Comparison of ENCODE assay signal across 29 cellular contexts in genomic region chr10:4765428-4765827, GRCh38.
A peak's percentile ranks its signal among the peaks of the same experiment; 100 is the strongest.
DNase-seq lines count a peak whose midpoint lies in the region; ATAC-seq and TF ChIP-seq lines count a peak whose summit lies in the region.
"Had no signal": no experiment of that assay in that cellular context is flagged by ENCODE, and none has a peak within 500 bp of the region (broad histone marks: within the 10 kb centered on the region; RNA-seq: fewer than 3 reads in every experiment).

No MANE protein-coding gene starts in this region.

- H3K27ac ChIP-seq in left ventricle myocardium inferior (replicated peaks) = peak overlapping the region; percentile 10
- H3K27ac ChIP-seq in vagina = peak overlapping the region; percentile 2
- H3K27ac ChIP-seq: BLaER1, pancreas had no signal

- no peak for DNase-seq in left ventricle myocardium inferior
- no peak for DNase-seq in Right ventricle myocardium inferior (ENCODE audit: missing footprints)
- DNase-seq in adipocyte (ENCODE audit: low read depth) = no peak
- peak; percentile 44 for DNase-seq in fibroblast of peridontal ligament (ENCODE audit: extremely low read depth)
- DNase-seq in vagina (ENCODE audit: extremely low spot score in 2 of 2) = no peak
- DNase-seq in activated T-cell treated with anti-CD3 and anti-CD28 coated beads, Interleukin-2, amount 50 U/mL, for 1 hour = no peak
- DNase-seq: 8988T; activated CD4-positive, alpha-beta T cell treated with anti-CD3 and anti-CD28 coated beads for 36 hours; activated naive CD4-positive, alpha-beta T cell treated with anti-CD3 and anti-CD28 coated beads, Interleukin-2, amount 50 U/mL, for 16 hours; aorta; Caco-2; cerebellar nuclear complex; effector CD4-positive, alpha-beta T cell; glutamatergic neuron; H7; KG1; left cardiac atrium; mesendoderm; naive B cell; NCI-H187 treated with DMSO at 0.1 percent for 48 hours; NCI-H526 treated with DMSO at 0.1 percent for 48 hours; pancreas; right cardiac atrium; SHP77; stimulated activated CD8-positive, alpha-beta memory T cell treated with anti-CD3 and anti-CD28 coated beads, Interleukin-4, amount 100 ng/mL, for 48 hours; T-cell had no signal

- H3K4me3 ChIP-seq in left ventricle myocardium inferior (no peak overlapping the region), adipocyte (ENCODE audit: low read length) (no peak overlapping the region), vagina (no peak overlapping the region)
- H3K4me3 ChIP-seq: BLaER1, pancreas had no signal

- H3K9me3 ChIP-seq in left ventricle myocardium inferior (replicated peaks) (no peaks in the 10 kb centered on the region), adipocyte (ENCODE audit: control insufficient read depth, low read length) (no peaks in the 10 kb centered on the region), vagina (no peaks in the 10 kb centered on the region)
- H3K9me3 ChIP-seq: BLaER1, Caco-2, pancreas had no signal

- H3K27me3 ChIP-seq in left ventricle myocardium inferior (ENCODE audit: low read depth) (no peaks in the 10 kb centered on the region), adipocyte (replicated peaks; ENCODE audit: control insufficient read depth, insufficient read depth, low read length) (no peaks in the 10 kb centered on the region), vagina (no peaks in the 10 kb centered on the region)
- H3K27me3 ChIP-seq: BLaER1, pancreas had no signal

- TF ChIP-seq CTCF in left ventricle myocardium inferior (IDR thresholded peaks at IDR 0.05; ENCODE audit: borderline replicate concordance) (no peak), vagina (IDR thresholded peaks at IDR 0.05) (no peak)

- no peak for TF ChIP-seq POLR2A in vagina (IDR thresholded peaks at IDR 0.05)

- peaks cover 46% of the 10 kb centered on the region for H3K4me1 ChIP-seq in left ventricle myocardium inferior
- peaks cover 54% of the 10 kb centered on the region for H3K4me1 ChIP-seq in adipocyte (ENCODE audit: control insufficient read depth, insufficient read depth, low read length)
- peaks cover 11% of the 10 kb centered on the region for H3K4me1 ChIP-seq in vagina
- H3K4me1 ChIP-seq: Caco-2, pancreas had no signal

- no peak for ATAC-seq in Right ventricle myocardium inferior
- ATAC-seq in HG03378 (IDR thresholded peaks at IDR 0.05; ENCODE audit: unreplicated experiment) = no peak
- ATAC-seq in HG03342 (IDR thresholded peaks at IDR 0.05; ENCODE audit: unreplicated experiment) = no peak
- ATAC-seq: activated CD4-positive, alpha-beta T cell treated with anti-CD3 and anti-CD28 coated beads for 36 hours; left cardiac atrium; pancreas; right cardiac atrium; T-cell had no signal

- no peaks in the 10 kb centered on the region for H3K36me3 ChIP-seq in left ventricle myocardium inferior
- no peaks in the 10 kb centered on the region for H3K36me3 ChIP-seq in adipocyte (ENCODE audit: control insufficient read depth, insufficient read depth, low read length, severe bottlenecking)
- no peaks in the 10 kb centered on the region for H3K36me3 ChIP-seq in vagina
- H3K36me3 ChIP-seq: BLaER1, pancreas had no signal

- H3K9ac ChIP-seq in adipocyte (ENCODE audit: low read length) = peak overlapping the region; percentile 79
- H3K9ac ChIP-seq: BLaER1 had no signal

- intact Hi-C loops in left ventricle myocardium inferior (cut with micrococcal nuclease) = loop anchor here (5.0 to 10.0 kb wide), 2 partner anchors 101 to 253 kb away; no protein-coding TSS in a partner anchor
- intact Hi-C loops in Right ventricle myocardium inferior (cut with DNase I) = loop anchor here (5.0 to 10.0 kb wide), 4 partner anchors 63 to 661 kb away; no protein-coding TSS in a partner anchor
- intact Hi-C loops in vagina (cut with DNase I) = no loop called here
